In genomic region chr2:218569038-218569431, GRCh38 we compare ENCODE assay signal across 8 cellular contexts. TPM values are rescaled to one million over a fixed set of nuclear protein-coding genes. Genes with fewer than 3 reads are reported as not detected.
DNase-seq lines count a peak whose midpoint lies in the region; FAIRE-seq and TF ChIP-seq lines count a peak whose summit lies in the region.

No MANE protein-coding gene starts in this region.

- H3K4me1 Mint-ChIP-seq in endodermal cell: peaks cover 31% of the 10 kb centered on the region

- H3K4me3 ChIP-seq in endodermal cell (ENCODE audit: low read length) (peak overlapping the region; percentile 92), mucosa of rectum (ENCODE audit: low read length in 2 of 2) (peak overlapping the region; percentile 86 to 91)

- peak overlapping the region; percentile 90 for H3K4me3 Mint-ChIP-seq in endodermal cell

- H3K9ac ChIP-seq in endodermal cell (ENCODE audit: extremely low read depth, low read length, poor library complexity, severe bottlenecking): peak overlapping the region; percentile 94
- H3K9ac ChIP-seq in mucosa of rectum (ENCODE audit: low read depth in 1 of 2, low read length in 2 of 2): peak overlapping the region; percentile 87 to 88

- POLR2A ChIA-PET in HEK293T (lab: Yijun Ruan, JAX): interaction anchor here (2.0 kb wide), 1 partner anchor 90 kb away, joined by 5 read pairs; the partner anchor contains the start of genes BCS1L and ZNF142

- DNase-seq in GM12891 (ENCODE audit: insufficient read length, low spot score) (peak; percentile 11), HEK293T (ENCODE audit: extremely low spot score) (peak; percentile 35), NCI-H146 (lab: John Stamatoyannopoulos, UW) (peak; percentile 63), endodermal cell (no peak), NCI-H1092 treated with DMSO at 0.1 percent for 48 hours (lab: John Stamatoyannopoulos, UW) (no peak)
- DNase-seq in activated CD8-positive, alpha-beta memory T cell treated with anti-CD3 and anti-CD28 coated beads for 4 hours (ENCODE audit: low read depth in 2 of 2): peak; percentile 33 to 38
- peak; percentile 26 to 36 for DNase-seq in stimulated activated CD8-positive, alpha-beta memory T cell treated with anti-CD3 and anti-CD28 coated beads, Interleukin-7, amount 100 ng/mL, for 1 hour (ENCODE audit: low read depth in 2 of 2)

- H3K27ac ChIP-seq in endodermal cell (ENCODE audit: low read depth, low read length): peak overlapping the region; percentile 98
- peak overlapping the region; percentile 92 to 96 for H3K27ac ChIP-seq in mucosa of rectum (ENCODE audit: low read depth in 2 of 2, low read length in 2 of 2)

- no peak for TF ChIP-seq CTCF in endodermal cell (conservative IDR thresholded peaks at IDR 0.05)

- H3K9me3 ChIP-seq in endodermal cell (ENCODE audit: control insufficient read depth, low read length) (no peaks in the 10 kb centered on the region), mucosa of rectum (ENCODE audit: control insufficient read depth in 2 of 2, low read length in 2 of 2) (no peaks in the 10 kb centered on the region)

- no peak for TF ChIP-seq POLR2A in GM12891 (IDR thresholded peaks at IDR 0.05; ENCODE audit: low read depth, low read length)

- H3K36me3 ChIP-seq in endodermal cell (ENCODE audit: control insufficient read depth, insufficient read depth, low read length) (peaks cover 31% of the 10 kb centered on the region), mucosa of rectum (ENCODE audit: control insufficient read depth in 2 of 2, insufficient read depth in 2 of 2, low read length in 2 of 2) (peaks cover 3 to 7% of the 10 kb centered on the region in 2 donors)

- CTCF ChIA-PET in HEK293T (lab: Yijun Ruan, JAX): interaction anchor here (0.6 kb wide), 1 partner anchor 153 kb away, joined by 6 read pairs; no protein-coding TSS in a partner anchor

- peaks cover 20% of the 10 kb centered on the region for H3K36me3 Mint-ChIP-seq in endodermal cell (ENCODE audit: low read depth)

- H3K27me3 ChIP-seq in endodermal cell (ENCODE audit: control insufficient read depth, insufficient read depth, low read length, poor library complexity, severe bottlenecking): no peaks in the 10 kb centered on the region
- H3K27me3 ChIP-seq in mucosa of rectum (ENCODE audit: control insufficient read depth in 2 of 2, insufficient read depth in 2 of 2, low read length in 2 of 2): no peaks in the 10 kb centered on the region

- H3K27ac Mint-ChIP-seq in endodermal cell: peak overlapping the region; percentile 100

- H3K4me1 ChIP-seq in endodermal cell (ENCODE audit: control insufficient read depth, insufficient read depth, low read length) (peaks cover 7% of the 10 kb centered on the region), mucosa of rectum (ENCODE audit: control insufficient read depth in 2 of 2, insufficient read depth in 2 of 2, low read length in 2 of 2) (peaks cover 23 to 28% of the 10 kb centered on the region in 2 donors)

- 0% methylated on average over 28 to 31 of the region's 31 CpGs for WGBS in endodermal cell (ENCODE audit: insufficient coverage in 1 of 2, insufficient read length in 1 of 2), 2 experiments

- FAIRE-seq in GM12891 (lab: Jason Lieb, UNC): no peak

- H3K27me3 Mint-ChIP-seq in endodermal cell (ENCODE audit: insufficient read depth): no peaks in the 10 kb centered on the region

- H3K9me3 Mint-ChIP-seq in endodermal cell: no peaks in the 10 kb centered on the region

TF ChIP-seq in GM12891, 5 proteins besides CTCF, POLR2A, EP300 and RAD21:
- no peak for TF ChIP-seq POLR2AphosphoS5 (IDR thresholded peaks at IDR 0.05; ENCODE audit: low read depth, low read length)
- TF ChIP-seq SPI1 (IDR thresholded peaks at IDR 0.05; ENCODE audit: low read depth, low read length): no peak
- TF ChIP-seq POU2F2 (IDR thresholded peaks at IDR 0.05; ENCODE audit: low read depth, low read length): no peak
- peak; percentile 49; the same call in 1 of the 2 replicates for TF ChIP-seq TAF1 (IDR thresholded peaks at IDR 0.05; ENCODE audit: low read depth, low read length)
- no peak for TF ChIP-seq PAX5 (IDR thresholded peaks at IDR 0.05; ENCODE audit: insufficient read depth, low read length, severe bottlenecking)

TF ChIP-seq in HEK293T, 16 proteins besides CTCF, POLR2A, EP300 and RAD21:
- no peak for TF ChIP-seq FOXM1 (IDR thresholded peaks at IDR 0.05; ENCODE audit: borderline replicate concordance)
- peak; percentile 54; the same call in 1 of the 2 replicates for TF ChIP-seq PKNOX1 (IDR thresholded peaks at IDR 0.05)

RNA-seq across cellular contexts. Expression of gene CNOT9, which starts 0.4 kb away (rescaled TPM):
- polyA plus RNA-seq in GM12891 (2012; ENCODE audit: low read depth, missing spikeins): 43.9 TPM
- total RNA-seq in endodermal cell: 10 to 100 TPM; 64.2 to 65.6 TPM
- polyA plus RNA-seq in endodermal cell (2013, experiment 1 of 2): 73.6 TPM
- 70.0 TPM for polyA plus RNA-seq in endodermal cell (2013, experiment 2 of 2)

RNA-seq across cellular contexts. Expression of gene USP37, which starts 0.9 kb away (rescaled TPM):
- polyA plus RNA-seq in GM12891 (2012; ENCODE audit: low read depth, missing spikeins): 3.8 TPM
- total RNA-seq in endodermal cell: 10 to 100 TPM; 23.2 to 24.0 TPM
- 12.4 TPM for polyA plus RNA-seq in endodermal cell (2013, experiment 1 of 2)
- polyA plus RNA-seq in endodermal cell (2013, experiment 2 of 2): 11.9 TPM

RNA-seq across cellular contexts. Expression of gene PLCD4, which starts 38.7 kb away (rescaled TPM):
- 0.60 TPM for polyA plus RNA-seq in GM12891 (2012; ENCODE audit: low read depth, missing spikeins)
- total RNA-seq in endodermal cell: under 1 TPM; 0.26 to 0.73 TPM
- polyA plus RNA-seq in endodermal cell (2013, experiment 1 of 2): 2.0 TPM
- 2.2 TPM for polyA plus RNA-seq in endodermal cell (2013, experiment 2 of 2)

Comparison
In these comparisons a context has a peak if more than half of its experiments do, and no peak if none do; other contexts are left out.
1. DNase-seq: peak in GM12891 (single experiment), HEK293T (single experiment), NCI-H146 (single experiment), activated CD8-positive, alpha-beta memory T cell treated with anti-CD3 and anti-CD28 coated beads for 4 hours (2 of 2) and stimulated activated CD8-positive, alpha-beta memory T cell treated with anti-CD3 and anti-CD28 coated beads, Interleukin-7, amount 100 ng/mL, for 1 hour (2 of 2); none in endodermal cell (single experiment) and NCI-H1092 treated with DMSO at 0.1 percent for 48 hours (single experiment).